In the genomic region with DNA sequence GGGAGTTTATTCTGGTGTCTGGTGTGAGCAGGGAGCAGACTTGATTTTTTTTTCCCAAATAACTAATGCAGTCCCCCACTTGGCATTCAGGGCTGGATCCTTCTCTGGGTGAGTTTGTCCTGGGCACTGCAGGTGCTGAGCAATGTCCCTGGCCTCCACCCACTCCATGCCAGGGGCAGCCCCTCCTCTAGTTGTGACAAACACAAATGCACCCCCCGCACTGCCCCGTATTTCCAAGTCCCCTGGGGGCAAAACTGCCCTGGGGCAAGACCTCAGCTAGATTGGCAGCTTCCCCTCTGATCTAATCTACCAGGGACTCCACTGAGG, we compare ENCODE assay signal across 11 cellular contexts. TPM values are rescaled to one million over a fixed set of nuclear protein-coding genes. Genes with fewer than 3 reads are reported as not detected.
DNase-seq lines count a peak whose midpoint lies in the region; ATAC-seq and TF ChIP-seq lines count a peak whose summit lies in the region.
"Had no signal": no experiment of that assay in that cellular context is flagged by ENCODE, and none has a peak within 500 bp of the region (broad histone marks: within the 10 kb centered on the region; RNA-seq: fewer than 3 reads in every experiment).

No MANE protein-coding gene starts in this region.

- H3K27me3 Mint-ChIP-seq in activated T-helper 17 cell treated with anti-CD3 and anti-CD28 coated beads, Interleukin-2, amount 50 U/mL, for 72 hours: no peaks in the 10 kb centered on the region

- H3K4me1 Mint-ChIP-seq in activated T-helper 17 cell treated with anti-CD3 and anti-CD28 coated beads, Interleukin-2, amount 50 U/mL, for 72 hours: peaks cover 43% of the 10 kb centered on the region

- H3K27ac Mint-ChIP-seq in activated T-helper 17 cell treated with anti-CD3 and anti-CD28 coated beads, Interleukin-2, amount 50 U/mL, for 72 hours: peak overlapping the region; percentile 100

- H3K4me3 Mint-ChIP-seq in activated T-helper 17 cell treated with anti-CD3 and anti-CD28 coated beads, Interleukin-2, amount 50 U/mL, for 72 hours: peak overlapping the region; percentile 97
- H3K4me3 Mint-ChIP-seq: nephron had no signal

- DNase-seq in A673 (ENCODE audit: low spot score) (no peak), kidney tubule cell (ENCODE audit: low spot score) (no peak), amniotic stem cell (lab: John Stamatoyannopoulos, UW) (no peak)
- no peak for DNase-seq in stimulated activated CD8-positive, alpha-beta memory T cell treated with anti-CD3 and anti-CD28 coated beads, Interleukin-4, amount 100 ng/mL, for 48 hours
- DNase-seq: cortex of kidney, NCI-H1930 had no signal

- peak overlapping the region; percentile 77 for H3K27ac ChIP-seq in A673 (ENCODE audit: low read depth, low read length, poor library complexity, severe bottlenecking)
- H3K27ac ChIP-seq in muscle layer of colon (ENCODE audit: low read depth, low read length): peak overlapping the region; percentile 72

- no peak overlapping the region for H3K9ac ChIP-seq in muscle layer of colon (ENCODE audit: low read length)

- no peak for TF ChIP-seq CTCF in A673 (conservative IDR thresholded peaks at IDR 0.05; ENCODE audit: low read depth, low read length)

- peaks cover 31% of the 10 kb centered on the region for H3K4me1 ChIP-seq in A673 (ENCODE audit: insufficient read depth, low read length, poor library complexity, severe bottlenecking)
- H3K4me1 ChIP-seq in muscle layer of colon (ENCODE audit: insufficient read depth, low read length): peaks cover 54% of the 10 kb centered on the region

- H3K27me3 ChIP-seq in A673 (replicated peaks; ENCODE audit: insufficient read depth, low read depth, low read length, poor library complexity): no peaks in the 10 kb centered on the region
- H3K27me3 ChIP-seq in muscle layer of colon (ENCODE audit: control insufficient read depth in 1 of 2, insufficient read depth in 2 of 2, low read length in 2 of 2): no peaks in the 10 kb centered on the region

- intact Hi-C loops in A673 (cut with micrococcal nuclease; ENCODE audit: unreplicated experiment): no loop called here

- POLR2A ChIA-PET in A673 (lab: Charles Lee; ENCODE audit: low non-redundant PET): no interaction called here

- CTCF ChIA-PET in A673 (lab: Charles Lee): no interaction called here

- no TSS peak for BruUV-seq in A673 (replicated peaks; lab: Mats Ljungman, UMichigan)

- no peak overlapping the region for H3K4me3 ChIP-seq in A673 (ENCODE audit: low read depth, low read length, poor library complexity, severe bottlenecking)
- no peak overlapping the region for H3K4me3 ChIP-seq in muscle layer of colon (ENCODE audit: low read depth in 1 of 2, low read length in 2 of 2)

- H3K9me3 Mint-ChIP-seq in activated T-helper 17 cell treated with anti-CD3 and anti-CD28 coated beads, Interleukin-2, amount 50 U/mL, for 72 hours: peaks cover 10% of the 10 kb centered on the region
- H3K9me3 Mint-ChIP-seq: nephron had no signal

- H3K36me3 ChIP-seq in A673 (ENCODE audit: insufficient read depth, low read length, poor library complexity, severe bottlenecking) (peaks cover 4% of the 10 kb centered on the region), muscle layer of colon (ENCODE audit: insufficient read depth, low read length) (peaks cover 4% of the 10 kb centered on the region)

- ATAC-seq in GM21619 (IDR thresholded peaks at IDR 0.05; ENCODE audit: unreplicated experiment) (peak; percentile 0), GM19397 (IDR thresholded peaks at IDR 0.05; ENCODE audit: unreplicated experiment) (no peak)
- ATAC-seq in activated T-helper 17 cell treated with anti-CD3 and anti-CD28 coated beads, Interleukin-2, amount 50 U/mL, for 72 hours (replicated peaks): no peak

- peaks cover 92% of the 10 kb centered on the region for H3K36me3 Mint-ChIP-seq in activated T-helper 17 cell treated with anti-CD3 and anti-CD28 coated beads, Interleukin-2, amount 50 U/mL, for 72 hours (ENCODE audit: low read depth)

- H3K9me3 ChIP-seq in A673 (ENCODE audit: low read depth, low read length, poor library complexity, severe bottlenecking): no peaks in the 10 kb centered on the region
- no peaks in the 10 kb centered on the region for H3K9me3 ChIP-seq in muscle layer of colon (ENCODE audit: low read length)

RNA-seq across cellular contexts. Expression of gene MOB3A, which starts 6.4 kb away (rescaled TPM):
- 40.7 and 47.1 TPM in 2 replicates for total RNA-seq in A673 (2021)
- total RNA-seq in activated T-helper 17 cell treated with anti-CD3 and anti-CD28 coated beads, Interleukin-2, amount 50 U/mL, for 72 hours: 100 to 1,000 TPM; 271 to 387 TPM

RNA-seq across cellular contexts. Expression of gene IZUMO4, which starts 7.0 kb away (rescaled TPM):
- total RNA-seq in A673 (2021): 1.6 and 2.5 TPM in 2 replicates
- total RNA-seq in activated T-helper 17 cell treated with anti-CD3 and anti-CD28 coated beads, Interleukin-2, amount 50 U/mL, for 72 hours: 100 to 1,000 TPM in 1 of 2 donors, 10 to 100 TPM in 1; 13.9 to 143 TPM

RNA-seq across cellular contexts. Expression of gene MKNK2, which starts 38.6 kb away (rescaled TPM):
- 106 and 107 TPM in 2 replicates for total RNA-seq in A673 (2021)
- total RNA-seq in activated T-helper 17 cell treated with anti-CD3 and anti-CD28 coated beads, Interleukin-2, amount 50 U/mL, for 72 hours: 100 to 1,000 TPM; 280 to 525 TPM
